ENCODE assay signal across 8 cellular contexts in the genomic region with DNA sequence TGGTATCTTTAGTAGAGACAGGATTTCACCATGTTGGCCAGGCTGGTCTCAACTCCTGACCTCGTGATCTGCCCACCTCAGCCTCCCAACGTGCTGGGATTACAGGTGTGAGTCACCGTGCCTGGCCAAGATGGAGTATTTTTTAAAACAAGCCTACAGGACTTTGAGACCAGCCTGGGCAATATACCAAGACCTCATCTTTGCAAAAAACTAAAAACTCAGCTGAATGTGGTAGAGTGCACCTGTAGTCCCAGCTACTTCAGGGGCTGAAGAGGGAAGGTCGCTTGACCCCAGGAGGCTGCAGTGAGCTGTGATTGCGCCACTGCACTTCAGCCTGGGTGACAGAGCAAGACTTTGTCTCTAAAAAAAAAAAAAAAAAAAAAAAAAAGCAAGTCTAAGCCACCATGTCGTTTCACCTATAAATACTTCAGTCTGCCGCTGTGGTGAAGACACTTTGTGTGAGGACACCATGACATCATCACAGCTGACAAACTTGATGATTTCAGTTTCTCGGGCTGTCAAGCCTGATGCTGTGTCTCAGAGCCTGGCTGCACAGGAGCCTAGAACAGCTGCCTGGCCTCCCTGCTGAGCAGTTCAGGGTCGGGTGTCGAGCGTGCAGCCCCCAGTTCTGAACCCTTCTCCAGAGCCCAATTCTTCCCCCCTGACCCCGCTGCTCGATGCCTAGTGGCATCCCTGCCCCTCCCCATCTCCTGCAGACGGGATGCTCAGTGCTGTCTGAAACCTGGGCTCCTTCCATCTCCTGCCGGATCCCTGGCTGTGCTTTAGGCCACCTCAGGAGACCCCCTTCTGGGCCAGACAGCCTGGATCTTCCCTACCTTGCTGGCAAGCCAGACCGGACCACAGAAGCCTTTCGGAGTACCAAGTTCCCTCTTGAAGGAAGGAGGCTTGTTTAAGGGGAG.
A peak's percentile ranks its signal among the peaks of the same experiment; 100 is the strongest.
DNase-seq lines count a peak whose midpoint lies in the region; ATAC-seq and TF ChIP-seq lines count a peak whose summit lies in the region.

No MANE protein-coding gene starts in this region.

- peak overlapping the region; percentile 53; the same call in 1 of the 2 replicates for H3K4me3 ChIP-seq in HUES48 (ENCODE audit: low read depth, low read length)
- no peak overlapping the region for H3K4me3 ChIP-seq in MG63
- H3K4me3 ChIP-seq in testis = peak overlapping the region in 1 of 2 donors; percentile 21

- H3K9me3 ChIP-seq in HUES48 (ENCODE audit: control insufficient read depth, insufficient read depth, low read length) (no peaks in the 10 kb centered on the region), MG63 (no peaks in the 10 kb centered on the region), testis (no peaks in the 10 kb centered on the region)

- H3K27me3 Mint-ChIP-seq in activated T-helper 17 cell treated with anti-CD3 and anti-CD28 coated beads, Interleukin-2, amount 50 U/mL, for 72 hours = no peaks in the 10 kb centered on the region

- no peak overlapping the region for H3K9ac ChIP-seq in HUES48 (ENCODE audit: low read depth, low read length)

- H3K27me3 ChIP-seq in HUES48 (ENCODE audit: control insufficient read depth, insufficient read depth, low read length) = no peaks in the 10 kb centered on the region
- no peaks in the 10 kb centered on the region for H3K27me3 ChIP-seq in MG63
- no peaks in the 10 kb centered on the region for H3K27me3 ChIP-seq in testis

- H3K4me1 ChIP-seq in HUES48 (ENCODE audit: control insufficient read depth, insufficient read depth, low read length) (peaks cover 12% of the 10 kb centered on the region), testis (peaks cover 7% of the 10 kb centered on the region)

- no peak for TF ChIP-seq POLR2A in testis (IDR thresholded peaks at IDR 0.05)

- H3K27ac ChIP-seq in HUES48 (ENCODE audit: low read depth, low read length) (no peak overlapping the region), testis (no peak overlapping the region)

- peak; percentile 58 for ATAC-seq in activated T-helper 17 cell treated with anti-CD3 and anti-CD28 coated beads, Interleukin-2, amount 50 U/mL, for 72 hours (replicated peaks)

- no peak overlapping the region for H3K27ac Mint-ChIP-seq in activated T-helper 17 cell treated with anti-CD3 and anti-CD28 coated beads, Interleukin-2, amount 50 U/mL, for 72 hours

- 61 to 86% methylated on average over 12 to 17 of the region's 17 CpGs for WGBS in testis, 2 donors

- no peak overlapping the region for H3K4me3 Mint-ChIP-seq in activated T-helper 17 cell treated with anti-CD3 and anti-CD28 coated beads, Interleukin-2, amount 50 U/mL, for 72 hours

- H3K9me3 Mint-ChIP-seq in activated T-helper 17 cell treated with anti-CD3 and anti-CD28 coated beads, Interleukin-2, amount 50 U/mL, for 72 hours = no peaks in the 10 kb centered on the region

- DNase-seq in SIG-M5 treated with dmso at 0.1 percent for 504 hours (lab: John Stamatoyannopoulos, UW; ENCODE audit: unreplicated experiment) = peak; percentile 72
- DNase-seq in SIG-M5 (lab: John Stamatoyannopoulos, UW) = no peak
- DNase-seq in retina = peak; percentile 34
- DNase-seq in 8988T = no peak
- no peak for DNase-seq in MG63
- DNase-seq in testis = no peak

- H3K36me3 ChIP-seq in HUES48 (ENCODE audit: control insufficient read depth, insufficient read depth, low read length) = peaks cover 19% of the 10 kb centered on the region
- no peaks in the 10 kb centered on the region for H3K36me3 ChIP-seq in MG63
- H3K36me3 ChIP-seq in testis (ENCODE audit: low read depth, missing control alignments) = no peaks in the 10 kb centered on the region

- no peaks in the 10 kb centered on the region for H3K36me3 Mint-ChIP-seq in activated T-helper 17 cell treated with anti-CD3 and anti-CD28 coated beads, Interleukin-2, amount 50 U/mL, for 72 hours (ENCODE audit: low read depth)

- intact Hi-C loops in testis (cut with DNase I; ENCODE audit: low total_unique reads) = no loop called here

- no peaks in the 10 kb centered on the region for H3K4me1 Mint-ChIP-seq in activated T-helper 17 cell treated with anti-CD3 and anti-CD28 coated beads, Interleukin-2, amount 50 U/mL, for 72 hours

- TF ChIP-seq CTCF in testis (IDR thresholded peaks at IDR 0.05) = no peak

Comparison
In these comparisons a context has a peak if more than half of its experiments do, and no peak if none do; other contexts are left out.
1. DNase-seq: peak in SIG-M5 treated with dmso at 0.1 percent for 504 hours (single experiment) and retina (single experiment); none in SIG-M5 (single experiment), 8988T (single experiment), MG63 (single experiment) and testis (single experiment).